1 cellular context compared by ENCODE assay signal in the genomic region with DNA sequence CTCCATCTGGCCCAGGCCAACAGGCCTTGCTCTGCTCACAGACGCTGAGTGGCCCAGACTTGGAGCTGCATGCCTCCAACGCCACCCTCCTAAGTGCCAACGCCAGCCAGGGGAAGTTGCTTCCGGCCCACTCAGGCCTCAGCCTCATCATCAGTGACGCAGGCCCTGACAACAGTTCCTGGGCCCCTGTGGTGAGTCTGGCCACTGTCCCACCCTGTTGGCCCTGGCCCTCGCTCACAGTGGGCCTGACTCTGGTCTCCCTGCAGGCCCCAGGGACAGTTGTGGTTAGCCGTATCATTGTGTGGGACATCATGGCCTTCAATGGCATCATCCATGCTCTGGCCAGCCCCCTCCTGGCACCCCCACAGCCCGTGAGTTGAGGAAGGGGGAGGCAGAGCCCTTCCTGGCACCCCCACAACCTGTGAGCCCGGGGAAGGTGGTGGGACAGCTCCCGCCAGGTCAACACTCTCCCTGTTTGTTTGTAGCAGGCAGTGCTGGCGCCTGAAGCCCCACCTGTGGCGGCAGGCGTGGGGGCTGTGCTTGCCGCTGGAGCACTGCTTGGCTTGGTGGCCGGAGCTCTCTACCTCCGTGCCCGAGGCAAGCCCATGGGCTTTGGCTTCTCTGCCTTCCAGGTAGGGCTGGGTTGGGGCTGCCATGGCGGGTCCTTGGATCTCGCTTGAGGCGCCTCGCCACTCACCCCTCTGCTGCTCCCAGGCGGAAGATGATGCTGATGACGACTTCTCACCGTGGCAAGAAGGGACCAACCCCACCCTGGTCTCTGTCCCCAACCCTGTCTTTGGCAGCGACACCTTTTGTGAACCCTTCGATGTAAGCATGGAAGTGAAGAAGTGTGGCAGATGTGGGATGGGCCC.
TF ChIP-seq lines count a peak whose summit lies in the region.

No MANE protein-coding gene starts in this region.

TF ChIP-seq in HEK293, 187 proteins besides CTCF, POLR2A, EP300 and RAD21:
- TF ChIP-seq, protein P1, sequence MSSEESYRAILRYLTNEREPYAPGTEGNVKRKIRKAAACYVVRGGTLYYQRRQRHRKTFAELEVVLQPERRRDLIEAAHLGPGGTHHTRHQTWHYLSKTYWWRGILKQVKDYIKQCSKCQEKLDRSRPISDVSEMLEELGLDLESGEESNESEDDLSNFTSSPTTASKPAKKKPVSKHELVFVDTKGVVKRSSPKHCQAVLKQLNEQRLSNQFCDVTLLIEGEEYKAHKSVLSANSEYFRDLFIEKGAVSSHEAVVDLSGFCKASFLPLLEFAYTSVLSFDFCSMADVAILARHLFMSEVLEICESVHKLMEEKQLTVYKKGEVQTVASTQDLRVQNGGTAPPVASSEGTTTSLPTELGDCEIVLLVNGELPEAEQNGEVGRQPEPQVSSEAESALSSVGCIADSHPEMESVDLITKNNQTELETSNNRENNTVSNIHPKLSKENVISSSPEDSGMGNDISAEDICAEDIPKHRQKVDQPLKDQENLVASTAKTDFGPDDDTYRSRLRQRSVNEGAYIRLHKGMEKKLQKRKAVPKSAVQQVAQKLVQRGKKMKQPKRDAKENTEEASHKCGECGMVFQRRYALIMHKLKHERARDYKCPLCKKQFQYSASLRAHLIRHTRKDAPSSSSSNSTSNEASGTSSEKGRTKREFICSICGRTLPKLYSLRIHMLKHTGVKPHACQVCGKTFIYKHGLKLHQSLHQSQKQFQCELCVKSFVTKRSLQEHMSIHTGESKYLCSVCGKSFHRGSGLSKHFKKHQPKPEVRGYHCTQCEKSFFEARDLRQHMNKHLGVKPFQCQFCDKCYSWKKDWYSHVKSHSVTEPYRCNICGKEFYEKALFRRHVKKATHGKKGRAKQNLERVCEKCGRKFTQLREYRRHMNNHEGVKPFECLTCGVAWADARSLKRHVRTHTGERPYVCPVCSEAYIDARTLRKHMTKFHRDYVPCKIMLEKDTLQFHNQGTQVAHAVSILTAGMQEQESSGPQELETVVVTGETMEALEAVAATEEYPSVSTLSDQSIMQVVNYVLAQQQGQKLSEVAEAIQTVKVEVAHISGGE (tag by site-specific recombination; conservative IDR thresholded peaks at IDR 0.05; ENCODE audit: low read depth): no peak
- peak; percentile 30; the same call in 1 of the 2 replicates for TF ChIP-seq ZNF600 (tag by site-specific recombination; IDR thresholded peaks at IDR 0.05)
- no peak for TF ChIP-seq ZNF133 (tag by site-specific recombination; IDR thresholded peaks at IDR 0.05)
- TF ChIP-seq, protein P2, sequence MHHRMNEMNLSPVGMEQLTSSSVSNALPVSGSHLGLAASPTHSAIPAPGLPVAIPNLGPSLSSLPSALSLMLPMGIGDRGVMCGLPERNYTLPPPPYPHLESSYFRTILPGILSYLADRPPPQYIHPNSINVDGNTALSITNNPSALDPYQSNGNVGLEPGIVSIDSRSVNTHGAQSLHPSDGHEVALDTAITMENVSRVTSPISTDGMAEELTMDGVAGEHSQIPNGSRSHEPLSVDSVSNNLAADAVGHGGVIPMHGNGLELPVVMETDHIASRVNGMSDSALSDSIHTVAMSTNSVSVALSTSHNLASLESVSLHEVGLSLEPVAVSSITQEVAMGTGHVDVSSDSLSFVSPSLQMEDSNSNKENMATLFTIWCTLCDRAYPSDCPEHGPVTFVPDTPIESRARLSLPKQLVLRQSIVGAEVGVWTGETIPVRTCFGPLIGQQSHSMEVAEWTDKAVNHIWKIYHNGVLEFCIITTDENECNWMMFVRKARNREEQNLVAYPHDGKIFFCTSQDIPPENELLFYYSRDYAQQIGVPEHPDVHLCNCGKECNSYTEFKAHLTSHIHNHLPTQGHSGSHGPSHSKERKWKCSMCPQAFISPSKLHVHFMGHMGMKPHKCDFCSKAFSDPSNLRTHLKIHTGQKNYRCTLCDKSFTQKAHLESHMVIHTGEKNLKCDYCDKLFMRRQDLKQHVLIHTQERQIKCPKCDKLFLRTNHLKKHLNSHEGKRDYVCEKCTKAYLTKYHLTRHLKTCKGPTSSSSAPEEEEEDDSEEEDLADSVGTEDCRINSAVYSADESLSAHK (tag by site-specific recombination; IDR thresholded peaks at IDR 0.05): no peak
- TF ChIP-seq ZNF112 (tag by site-specific recombination; IDR thresholded peaks at IDR 0.05): no peak
- TF ChIP-seq, protein P3, sequence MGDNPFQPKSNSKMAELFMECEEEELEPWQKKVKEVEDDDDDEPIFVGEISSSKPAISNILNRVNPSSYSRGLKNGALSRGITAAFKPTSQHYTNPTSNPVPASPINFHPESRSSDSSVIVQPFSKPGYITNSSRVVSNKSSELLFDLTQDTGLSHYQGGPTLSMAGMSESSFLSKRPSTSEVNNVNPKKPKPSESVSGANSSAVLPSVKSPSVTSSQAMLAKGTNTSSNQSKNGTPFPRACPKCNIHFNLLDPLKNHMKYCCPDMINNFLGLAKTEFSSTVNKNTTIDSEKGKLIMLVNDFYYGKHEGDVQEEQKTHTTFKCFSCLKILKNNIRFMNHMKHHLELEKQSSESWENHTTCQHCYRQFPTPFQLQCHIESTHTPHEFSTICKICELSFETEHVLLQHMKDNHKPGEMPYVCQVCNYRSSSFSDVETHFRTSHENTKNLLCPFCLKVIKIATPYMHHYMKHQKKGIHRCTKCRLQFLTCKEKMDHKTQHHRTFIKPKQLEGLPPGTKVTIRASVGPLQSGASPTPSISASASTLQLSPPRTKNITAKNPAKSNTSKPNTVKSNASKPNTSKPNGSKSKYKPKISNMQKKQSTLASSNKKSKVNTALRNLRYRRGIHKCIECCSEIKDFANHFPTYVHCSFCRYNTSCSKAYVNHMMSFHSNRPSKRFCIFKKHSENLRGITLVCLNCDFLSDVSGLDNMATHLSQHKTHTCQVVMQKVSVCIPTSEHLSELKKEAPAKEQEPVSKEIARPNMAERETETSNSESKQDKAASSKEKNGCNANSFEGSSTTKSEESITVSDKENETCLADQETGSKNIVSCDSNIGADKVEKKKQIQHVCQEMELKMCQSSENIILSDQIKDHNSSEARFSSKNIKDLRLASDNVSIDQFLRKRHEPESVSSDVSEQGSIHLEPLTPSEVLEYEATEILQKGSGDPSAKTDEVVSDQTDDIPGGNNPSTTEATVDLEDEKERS (tag by site-specific recombination; IDR thresholded peaks at IDR 0.05): no peak
- TF ChIP-seq ZNF549 (tag by site-specific recombination; IDR thresholded peaks at IDR 0.05): no peak
- no peak for TF ChIP-seq ZNF571 (tag by site-specific recombination; IDR thresholded peaks at IDR 0.05)
